Comparison of ENCODE assay signal across 20 cellular contexts in the genomic region with DNA sequence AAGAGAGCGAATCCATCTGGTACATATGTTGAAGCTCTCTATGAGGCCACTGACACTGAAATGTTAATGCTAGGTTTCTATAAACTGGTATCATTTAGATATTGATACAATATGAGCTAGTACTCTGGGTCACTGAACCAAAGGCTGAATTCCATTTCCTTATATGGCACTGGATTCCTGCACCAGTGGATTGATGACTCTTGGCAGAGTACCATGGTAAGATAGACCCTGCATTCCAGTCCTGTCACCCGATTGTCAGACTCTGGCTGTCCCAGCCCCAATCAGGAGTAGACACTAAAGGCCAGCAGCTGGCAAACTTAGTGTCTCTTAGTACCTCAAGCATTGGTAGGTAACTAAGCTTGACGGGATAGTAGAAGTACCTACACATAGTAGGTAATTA. TPM values are rescaled to one million over a fixed set of nuclear protein-coding genes. Genes with fewer than 3 reads are reported as not detected.
"Had no signal": no experiment of that assay in that cellular context is flagged by ENCODE, and none has a peak within 500 bp of the region (broad histone marks: within the 10 kb centered on the region; RNA-seq: fewer than 3 reads in every experiment).

No MANE protein-coding gene starts in this region.

- H3K27me3 ChIP-seq: esophagus squamous epithelium, tibial nerve, uterus had no signal

- H3K27ac ChIP-seq: coronary artery, esophagus squamous epithelium, tibial nerve, uterus had no signal

- ATAC-seq: activated T-cell treated with anti-CD3 and anti-CD28 coated beads, Interleukin-2, amount 50 U/mL, for 4 hours; left lobe of liver; stimulated activated naive B cell treated with anti-CD40 and anti-IgM and Interleukin-4, amounts not matched to agents 10 μg/mL and 1 μg/mL and 100 μg/mL, for 72 hours; WTC11 had no signal

- H3K4me3 ChIP-seq: coronary artery, esophagus squamous epithelium, tibial nerve, uterus had no signal

- H3K9me3 ChIP-seq: esophagus squamous epithelium, tibial nerve, uterus had no signal

- H3K36me3 ChIP-seq: esophagus squamous epithelium, tibial nerve, uterus had no signal

- H3K4me1 ChIP-seq: uterus had no signal

- DNase-seq: activated CD4-positive, alpha-beta memory T cell treated with anti-CD3 and anti-CD28 coated beads, Interleukin-2, amount 10 ng/mL, durations not matched to agents 7 days and 5 days; activated CD4-positive, alpha-beta T cell treated with anti-CD3 and anti-CD28 coated beads for 4 hours; activated effector memory CD4-positive, alpha-beta T cell treated with anti-CD3 and anti-CD28 coated beads, Interleukin-2, amount 50 U/mL, for 16 hours; activated T-cell treated with anti-CD3 and anti-CD28 coated beads, Interleukin-2, amount 50 U/mL, for 4 hours; amniotic stem cell; effector CD4-positive, alpha-beta T cell; esophagus squamous epithelium; stimulated activated CD4-positive, alpha-beta T cell treated with anti-CD3 and anti-CD28 coated beads, Interleukin-2, amount 100 ng/mL, for 48 hours; stimulated activated naive B cell treated with anti-CD40 and anti-IgM and Interleukin-4, amounts not matched to agents 10 μg/mL and 1 μg/mL and 100 μg/mL, for 72 hours; T-helper 2 cell; uterus had no signal

RNA-seq across cellular contexts. Expression of gene HSFX4, which starts 52.9 kb away (rescaled TPM):
- total RNA-seq: activated CD4-positive, alpha-beta memory T cell treated with anti-CD3 and anti-CD28 coated beads, Interleukin-2, amount 10 ng/mL, durations not matched to agents 7 days and 5 days; activated T-cell treated with anti-CD3 and anti-CD28 coated beads, Interleukin-2, amount 50 U/mL, for 4 hours; esophagus squamous epithelium; fibroblast of villous mesenchyme; left lobe of liver; osteoblast; pulmonary artery endothelial cell; subcutaneous adipose tissue; tibial nerve; uterus; WTC11 had no signal
- polyA plus RNA-seq: neural cell had no signal
